3 cellular contexts compared by ENCODE assay signal in genomic region chr22:19193879-19194278, GRCh38.
A peak's percentile ranks its signal among the peaks of the same experiment; 100 is the strongest.
TF ChIP-seq lines count a peak whose summit lies in the region.

No MANE protein-coding gene starts in this region.

TF ChIP-seq in A549, 52 proteins besides CTCF, POLR2A, EP300 and RAD21:
- TF ChIP-seq MAFK (IDR thresholded peaks at IDR 0.05; ENCODE audit: partially characterized antibody) = peak; percentile 45
- TF ChIP-seq MYC (IDR thresholded peaks at IDR 0.05; ENCODE audit: borderline replicate concordance, low read length) = no peak

TF ChIP-seq in IMR-90, 13 proteins besides CTCF, POLR2A, EP300 and RAD21:
- TF ChIP-seq FOS (IDR thresholded peaks at IDR 0.05; ENCODE audit: low read depth, low read length) (no peak), MAFK (IDR thresholded peaks at IDR 0.05; ENCODE audit: low read depth, low read length) (0 out of 2 replicates have a peak, but pooled peaks have one; percentile 6)

TF ChIP-seq in K562, 482 proteins besides CTCF, POLR2A, EP300 and RAD21 (continues in another document):
- 0 out of 2 replicates have a peak, but pooled peaks have one; percentile 16 for TF ChIP-seq USF1 (CRISPR knock-in tag; IDR thresholded peaks at IDR 0.05)
- no peak for TF ChIP-seq FUS (optimal IDR thresholded peaks at IDR 0.05; ENCODE audit: low read depth, low read length)
- no peak for TF ChIP-seq FOXM1 (IDR thresholded peaks at IDR 0.05; ENCODE audit: low read depth)
- no peak for TF ChIP-seq FOXM1 (CRISPR knock-in tag; IDR thresholded peaks at IDR 0.05; ENCODE audit: low read depth)
- TF ChIP-seq, protein P1, sequence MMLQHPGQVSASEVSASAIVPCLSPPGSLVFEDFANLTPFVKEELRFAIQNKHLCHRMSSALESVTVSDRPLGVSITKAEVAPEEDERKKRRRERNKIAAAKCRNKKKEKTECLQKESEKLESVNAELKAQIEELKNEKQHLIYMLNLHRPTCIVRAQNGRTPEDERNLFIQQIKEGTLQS (IDR thresholded peaks at IDR 0.05) = no peak
- TF ChIP-seq, protein P1 (CRISPR knock-in tag; conservative IDR thresholded peaks at IDR 0.05) = peak; percentile 34; the same call in 1 of the 2 replicates
- no peak for TF ChIP-seq DACH1 (IDR thresholded peaks at IDR 0.05; ENCODE audit: partially characterized antibody)
- TF ChIP-seq LEF1 (IDR thresholded peaks at IDR 0.05) = no peak
- TF ChIP-seq RNF219 (CRISPR knock-in tag; IDR thresholded peaks at IDR 0.05) = no peak
- TF ChIP-seq, protein P2, sequence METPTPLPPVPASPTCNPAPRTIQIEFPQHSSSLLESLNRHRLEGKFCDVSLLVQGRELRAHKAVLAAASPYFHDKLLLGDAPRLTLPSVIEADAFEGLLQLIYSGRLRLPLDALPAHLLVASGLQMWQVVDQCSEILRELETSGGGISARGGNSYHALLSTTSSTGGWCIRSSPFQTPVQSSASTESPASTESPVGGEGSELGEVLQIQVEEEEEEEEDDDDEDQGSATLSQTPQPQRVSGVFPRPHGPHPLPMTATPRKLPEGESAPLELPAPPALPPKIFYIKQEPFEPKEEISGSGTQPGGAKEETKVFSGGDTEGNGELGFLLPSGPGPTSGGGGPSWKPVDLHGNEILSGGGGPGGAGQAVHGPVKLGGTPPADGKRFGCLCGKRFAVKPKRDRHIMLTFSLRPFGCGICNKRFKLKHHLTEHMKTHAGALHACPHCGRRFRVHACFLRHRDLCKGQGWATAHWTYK (CRISPR knock-in tag; IDR thresholded peaks at IDR 0.05) = no peak
- no peak; the same call in 1 of the 2 replicates for TF ChIP-seq E2F1 (CRISPR knock-in tag; IDR thresholded peaks at IDR 0.05)
- TF ChIP-seq ZKSCAN1 (IDR thresholded peaks at IDR 0.05; ENCODE audit: low read depth, low read length) = no peak
- TF ChIP-seq TBP (optimal IDR thresholded peaks at IDR 0.05; ENCODE audit: low read depth, low read length) = no peak
- peak; percentile 34; the same call in 1 of the 2 replicates for TF ChIP-seq STAT6 (CRISPR knock-in tag; IDR thresholded peaks at IDR 0.05)
- no peak for TF ChIP-seq GTF3C2 (IDR thresholded peaks at IDR 0.05; ENCODE audit: borderline replicate concordance, extremely low read depth, insufficient read length)
- TF ChIP-seq CC2D1A (IDR thresholded peaks at IDR 0.05) = peak; percentile 58; the same call in 1 of the 2 replicates
- no peak for TF ChIP-seq PYGO2 (tag; IDR thresholded peaks at IDR 0.05)
- no peak for TF ChIP-seq XRCC5 (IDR thresholded peaks at IDR 0.05; ENCODE audit: low read depth, low read length)
- TF ChIP-seq ARID3B (CRISPR knock-in tag; IDR thresholded peaks at IDR 0.05; ENCODE audit: borderline replicate concordance) = no peak
- peak; percentile 3; the same call in 1 of the 2 replicates for TF ChIP-seq ZNF143 (CRISPR knock-in tag; IDR thresholded peaks at IDR 0.05)
- no peak for TF ChIP-seq NR3C1 (CRISPR knock-in tag; IDR thresholded peaks at IDR 0.05)
- no peak for TF ChIP-seq PTTG1 (tag; IDR thresholded peaks at IDR 0.05; ENCODE audit: low read depth)
- TF ChIP-seq MAFG (tag; conservative IDR thresholded peaks at IDR 0.05) = peak; percentile 70
- TF ChIP-seq ZNF217 (CRISPR knock-in tag; IDR thresholded peaks at IDR 0.05) = no peak
- TF ChIP-seq BDP1 (IDR thresholded peaks at IDR 0.05; ENCODE audit: insufficient read depth, insufficient read length) = no peak
- TF ChIP-seq TEAD1 (CRISPR knock-in tag; IDR thresholded peaks at IDR 0.05) = 0 out of 4 replicates have a peak, but pooled peaks of 1 of the 2 experiments have one; percentile 14
- peak; percentile 65; the same call in 1 of the 2 replicates for TF ChIP-seq MBD2 (IDR thresholded peaks at IDR 0.05; ENCODE audit: borderline replicate concordance, low read depth)
- TF ChIP-seq NFYB (IDR thresholded peaks at IDR 0.05; ENCODE audit: extremely low read depth, insufficient read length) = peak; percentile 94
- no peak for TF ChIP-seq ZNF311 (CRISPR knock-in tag; IDR thresholded peaks at IDR 0.05)
- TF ChIP-seq, protein P3, sequence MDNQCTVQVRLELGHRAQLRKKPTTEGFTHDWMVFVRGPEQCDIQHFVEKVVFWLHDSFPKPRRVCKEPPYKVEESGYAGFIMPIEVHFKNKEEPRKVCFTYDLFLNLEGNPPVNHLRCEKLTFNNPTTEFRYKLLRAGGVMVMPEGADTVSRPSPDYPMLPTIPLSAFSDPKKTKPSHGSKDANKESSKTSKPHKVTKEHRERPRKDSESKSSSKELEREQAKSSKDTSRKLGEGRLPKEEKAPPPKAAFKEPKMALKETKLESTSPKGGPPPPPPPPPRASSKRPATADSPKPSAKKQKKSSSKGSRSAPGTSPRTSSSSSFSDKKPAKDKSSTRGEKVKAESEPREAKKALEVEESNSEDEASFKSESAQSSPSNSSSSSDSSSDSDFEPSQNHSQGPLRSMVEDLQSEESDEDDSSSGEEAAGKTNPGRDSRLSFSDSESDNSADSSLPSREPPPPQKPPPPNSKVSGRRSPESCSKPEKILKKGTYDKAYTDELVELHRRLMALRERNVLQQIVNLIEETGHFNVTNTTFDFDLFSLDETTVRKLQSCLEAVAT (IDR thresholded peaks at IDR 0.05) = peak in 1 of 2 experiments; percentile 30; a peak in 1 of 4 replicates
- no peak for TF ChIP-seq MED1 (CRISPR knock-in tag; IDR thresholded peaks at IDR 0.05; ENCODE audit: borderline replicate concordance)
- peak; percentile 59 for TF ChIP-seq FOS (IDR thresholded peaks at IDR 0.05; ENCODE audit: extremely low read depth, insufficient read length)
- TF ChIP-seq ASH1L (IDR thresholded peaks at IDR 0.05; ENCODE audit: borderline replicate concordance, low read depth, partially characterized antibody) = peak; percentile 82
- no peak for TF ChIP-seq NEUROD1 (IDR thresholded peaks at IDR 0.05; ENCODE audit: borderline replicate concordance, low read depth, low read length, partially characterized antibody)
- no peak for TF ChIP-seq NUFIP1 (IDR thresholded peaks at IDR 0.05; ENCODE audit: partially characterized antibody)
- peak in 1 of 2 experiments; percentile 71; a peak in 1 of 4 replicates for TF ChIP-seq SRF (CRISPR knock-in tag; IDR thresholded peaks at IDR 0.05)
- no peak for TF ChIP-seq FOSL1 (tag; conservative IDR thresholded peaks at IDR 0.05)
- no peak for TF ChIP-seq ZNF717 (CRISPR knock-in tag; IDR thresholded peaks at IDR 0.05)
- no peak for TF ChIP-seq SMC3 (conservative IDR thresholded peaks at IDR 0.05; ENCODE audit: insufficient read depth, low read depth, low read length)
- TF ChIP-seq, protein P4, sequence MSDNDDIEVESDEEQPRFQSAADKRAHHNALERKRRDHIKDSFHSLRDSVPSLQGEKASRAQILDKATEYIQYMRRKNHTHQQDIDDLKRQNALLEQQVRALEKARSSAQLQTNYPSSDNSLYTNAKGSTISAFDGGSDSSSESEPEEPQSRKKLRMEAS (CRISPR knock-in tag; IDR thresholded peaks at IDR 0.05) = 0 out of 2 replicates have a peak, but pooled peaks have one; percentile 6
- TF ChIP-seq TAF9B (IDR thresholded peaks at IDR 0.05; ENCODE audit: partially characterized antibody) = no peak
- TF ChIP-seq MAFK (IDR thresholded peaks at IDR 0.05; ENCODE audit: low read length) = 0 out of 2 replicates have a peak, but pooled peaks have one; percentile 25
- TF ChIP-seq STAG1 (CRISPR knock-in tag; IDR thresholded peaks at IDR 0.05; ENCODE audit: borderline replicate concordance) = no peak
- TF ChIP-seq MCM7 (IDR thresholded peaks at IDR 0.05) = no peak
- no peak for TF ChIP-seq VEZF1 (CRISPR knock-in tag; IDR thresholded peaks at IDR 0.05)
